ENCODE assay signal across 8 cellular contexts in genomic region chr17:1454541-1454940, GRCh38. TPM values are rescaled to one million over a fixed set of nuclear protein-coding genes. Genes with fewer than 3 reads are reported as not detected.
A peak's percentile ranks its signal among the peaks of the same experiment; 100 is the strongest.
DNase-seq lines count a peak whose midpoint lies in the region; ATAC-seq, FAIRE-seq and TF ChIP-seq lines count a peak whose summit lies in the region.

No MANE protein-coding gene starts in this region.

- H3K4me3 Mint-ChIP-seq in activated CD4-positive, alpha-beta T cell treated with anti-CD3 and anti-CD28 coated beads, Interleukin-2, amount 10 ng/mL, durations not matched to agents 24 days and 14 days = peak overlapping the region; percentile 91
- H3K4me3 Mint-ChIP-seq in activated naive CD8-positive, alpha-beta T cell treated with anti-CD3 and anti-CD28 coated beads, Interleukin-2, amount 50 U/mL, for 24 hours = peak overlapping the region; percentile 88

- H3K27ac ChIP-seq in kidney (ENCODE audit: low read depth in 2 of 2, low read length in 2 of 2) (peak overlapping the region; percentile 2 to 92), suprapubic skin (peak overlapping the region; percentile 99)

- 34% methylated on average over 9 of the region's 9 CpGs for WGBS in suprapubic skin

- H3K36me3 ChIP-seq in kidney (ENCODE audit: control insufficient read depth in 1 of 2, insufficient read depth in 2 of 2, low read length in 2 of 2) (no peaks in the 10 kb centered on the region), suprapubic skin (peaks cover 8% of the 10 kb centered on the region)

- H3K4me3 ChIP-seq in kidney (ENCODE audit: low read length in 2 of 2) = peak overlapping the region; percentile 71 to 93
- H3K4me3 ChIP-seq in suprapubic skin = peak overlapping the region; percentile 100

- peaks cover 12 to 15% of the 10 kb centered on the region in 2 donors for H3K4me1 ChIP-seq in kidney (ENCODE audit: control insufficient read depth in 1 of 2, insufficient read depth in 1 of 2, low read depth in 1 of 2, low read length in 2 of 2)
- H3K4me1 ChIP-seq in suprapubic skin = peaks cover 44% of the 10 kb centered on the region

- peak overlapping the region; percentile 80 to 86 for H3K9ac ChIP-seq in kidney (ENCODE audit: low read length in 2 of 2)

- no peak for TF ChIP-seq EP300 in suprapubic skin (IDR thresholded peaks at IDR 0.05)

- FAIRE-seq in kidney (lab: Jason Lieb, UNC) = no peak

- H3K27me3 Mint-ChIP-seq in activated CD4-positive, alpha-beta T cell treated with anti-CD3 and anti-CD28 coated beads, Interleukin-2, amount 10 ng/mL, durations not matched to agents 24 days and 14 days = peaks cover 5% of the 10 kb centered on the region
- peaks cover 13% of the 10 kb centered on the region for H3K27me3 Mint-ChIP-seq in activated naive CD8-positive, alpha-beta T cell treated with anti-CD3 and anti-CD28 coated beads, Interleukin-2, amount 50 U/mL, for 24 hours

- H3K4me1 Mint-ChIP-seq in activated CD4-positive, alpha-beta T cell treated with anti-CD3 and anti-CD28 coated beads, Interleukin-2, amount 10 ng/mL, durations not matched to agents 24 days and 14 days = peaks cover 26% of the 10 kb centered on the region
- H3K4me1 Mint-ChIP-seq in activated naive CD8-positive, alpha-beta T cell treated with anti-CD3 and anti-CD28 coated beads, Interleukin-2, amount 50 U/mL, for 24 hours = peaks cover 41% of the 10 kb centered on the region

- intact Hi-C loops in activated CD4-positive, alpha-beta T cell treated with anti-CD3 and anti-CD28 coated beads, Interleukin-2, amount 10 ng/mL, durations not matched to agents 24 days and 14 days (cut with micrococcal nuclease) = no loop called here
- intact Hi-C loops in kidney (cut with DNase I) = no loop called here

- no peaks in the 10 kb centered on the region for H3K27me3 ChIP-seq in suprapubic skin

- no peaks in the 10 kb centered on the region for H3K9me3 ChIP-seq in kidney (ENCODE audit: control insufficient read depth in 1 of 2, low read length in 2 of 2)
- no peaks in the 10 kb centered on the region for H3K9me3 ChIP-seq in suprapubic skin

- TF ChIP-seq CTCF in kidney (IDR thresholded peaks at IDR 0.05; ENCODE audit: borderline replicate concordance, extremely low read depth, insufficient read depth) (no peak), suprapubic skin (IDR thresholded peaks at IDR 0.05) (no peak)

- H3K36me3 Mint-ChIP-seq in activated CD4-positive, alpha-beta T cell treated with anti-CD3 and anti-CD28 coated beads, Interleukin-2, amount 10 ng/mL, durations not matched to agents 24 days and 14 days (ENCODE audit: low read depth) = peaks cover 21% of the 10 kb centered on the region
- H3K36me3 Mint-ChIP-seq in activated naive CD8-positive, alpha-beta T cell treated with anti-CD3 and anti-CD28 coated beads, Interleukin-2, amount 50 U/mL, for 24 hours (ENCODE audit: low read depth) = peaks cover 14% of the 10 kb centered on the region

- ATAC-seq in activated naive CD8-positive, alpha-beta T cell treated with anti-CD3 and anti-CD28 coated beads, Interleukin-2, amount 50 U/mL, for 24 hours = no peak
- ATAC-seq in GM19023 (IDR thresholded peaks at IDR 0.05; ENCODE audit: unreplicated experiment) = no peak

- no peaks in the 10 kb centered on the region for H3K9me3 Mint-ChIP-seq in activated CD4-positive, alpha-beta T cell treated with anti-CD3 and anti-CD28 coated beads, Interleukin-2, amount 10 ng/mL, durations not matched to agents 24 days and 14 days
- H3K9me3 Mint-ChIP-seq in activated naive CD8-positive, alpha-beta T cell treated with anti-CD3 and anti-CD28 coated beads, Interleukin-2, amount 50 U/mL, for 24 hours = no peaks in the 10 kb centered on the region

- peak overlapping the region; percentile 48 for H3K27ac Mint-ChIP-seq in activated CD4-positive, alpha-beta T cell treated with anti-CD3 and anti-CD28 coated beads, Interleukin-2, amount 10 ng/mL, durations not matched to agents 24 days and 14 days
- H3K27ac Mint-ChIP-seq in activated naive CD8-positive, alpha-beta T cell treated with anti-CD3 and anti-CD28 coated beads, Interleukin-2, amount 50 U/mL, for 24 hours = peak overlapping the region; percentile 17

- DNase-seq in activated CD4-positive, alpha-beta T cell treated with anti-CD3 and anti-CD28 coated beads, Interleukin-2, amount 10 ng/mL, durations not matched to agents 24 days and 14 days = no peak
- DNase-seq in activated CD4-positive, alpha-beta T cell treated with anti-CD3 and anti-CD28 coated beads for 48 hours = no peak
- DNase-seq in activated naive CD8-positive, alpha-beta T cell treated with anti-CD3 and anti-CD28 coated beads, Interleukin-2, amount 50 U/mL, for 24 hours = no peak
- DNase-seq in kidney (no peak), suprapubic skin (ENCODE audit: low spot score in 2 of 2) (no peak), NCI-H2107 (lab: John Stamatoyannopoulos, UW) (no peak), D341Med (ENCODE audit: low spot score) (no peak)

- no peak for TF ChIP-seq POLR2A in suprapubic skin (IDR thresholded peaks at IDR 0.05)

RNA-seq across cellular contexts. Expression of gene CRK, which starts 1.5 kb away (rescaled TPM):
- total RNA-seq in activated CD4-positive, alpha-beta T cell treated with anti-CD3 and anti-CD28 coated beads, Interleukin-2, amount 10 ng/mL, durations not matched to agents 24 days and 14 days = 22.5 and 24.3 TPM in 2 replicates
- total RNA-seq in kidney (61.3 TPM), suprapubic skin (10 to 100 TPM; 38.9 to 53.7 (median 49.0) TPM)
- polyA plus RNA-seq in kidney (ENCODE audit: insufficient read depth, low read depth, low replicate concordance) = 26.8 TPM

RNA-seq across cellular contexts. Expression of gene MYO1C, which starts 37.9 kb away (rescaled TPM):
- total RNA-seq in activated CD4-positive, alpha-beta T cell treated with anti-CD3 and anti-CD28 coated beads, Interleukin-2, amount 10 ng/mL, durations not matched to agents 24 days and 14 days = 37.4 and 43.4 TPM in 2 replicates
- total RNA-seq in kidney (225 TPM), suprapubic skin (100 to 1,000 TPM in 2 of 4 donors, 10 to 100 TPM in 2; 74.9 to 116 (median 103) TPM)
- 62.7 TPM for polyA plus RNA-seq in kidney (ENCODE audit: insufficient read depth, low read depth, low replicate concordance)

RNA-seq across cellular contexts. Expression of gene YWHAE, which starts 54.5 kb away (rescaled TPM):
- total RNA-seq in activated CD4-positive, alpha-beta T cell treated with anti-CD3 and anti-CD28 coated beads, Interleukin-2, amount 10 ng/mL, durations not matched to agents 24 days and 14 days = 493 and 504 TPM in 2 replicates
- 495 TPM for total RNA-seq in kidney
- 591 TPM for polyA plus RNA-seq in kidney (ENCODE audit: insufficient read depth, low read depth, low replicate concordance)
- 100 to 1,000 TPM; 467 to 572 (median 520) TPM for total RNA-seq in suprapubic skin
